ENCODE assay signal across 19 cellular contexts in genomic region chr20:12941025-12941424, GRCh38.
DNase-seq lines count a peak whose midpoint lies in the region; ATAC-seq and TF ChIP-seq lines count a peak whose summit lies in the region.
"Had no signal": no experiment of that assay in that cellular context is flagged by ENCODE, and none has a peak within 500 bp of the region (broad histone marks: within the 10 kb centered on the region; RNA-seq: fewer than 3 reads in every experiment).

No MANE protein-coding gene starts in this region.

- H3K27ac Mint-ChIP-seq in MCF 10A (ENCODE audit: low read depth, unreplicated experiment): no peak overlapping the region
- no peak overlapping the region for H3K27ac Mint-ChIP-seq in activated naive CD8-positive, alpha-beta T cell treated with anti-CD3 and anti-CD28 coated beads, Interleukin-2, amount 50 U/mL, for 24 hours
- H3K27ac Mint-ChIP-seq: CD4-positive, alpha-beta memory T cell had no signal

- BruUV-seq in MCF 10A (replicated peaks; lab: Mats Ljungman, UMichigan): no TSS peak

- CTCF ChIA-PET in MCF 10A (lab: Yijun Ruan, JAX): interaction anchor here (0.7 to 1.7 kb wide), 4 partner anchors 16 to 620 kb away, joined by 3 to 5 read pairs (median 4); partner anchors contain the start of gene SPTLC3

- ATAC-seq in GM18870 (IDR thresholded peaks at IDR 0.05; ENCODE audit: unreplicated experiment) (no peak), HG03139 (IDR thresholded peaks at IDR 0.05; ENCODE audit: unreplicated experiment) (no peak)
- ATAC-seq in activated naive CD8-positive, alpha-beta T cell treated with anti-CD3 and anti-CD28 coated beads, Interleukin-2, amount 50 U/mL, for 24 hours: no peak
- ATAC-seq: K562 had no signal

- H3K4me3 ChIP-seq in breast epithelium (no peak overlapping the region), fibroblast of villous mesenchyme (ENCODE audit: low read depth, low read length) (no peak overlapping the region)
- H3K4me3 ChIP-seq: BLaER1 treated with 17β-estradiol and CSF1 and Interleukin-3, amounts not matched to agents 10 nM and 100 nM; K562 had no signal

- no peak for TF ChIP-seq CTCF in MCF 10A (IDR thresholded peaks at IDR 0.05; ENCODE audit: unreplicated experiment)
- no peak for TF ChIP-seq CTCF in breast epithelium (IDR thresholded peaks at IDR 0.05)
- no peak for TF ChIP-seq CTCF in fibroblast of villous mesenchyme (IDR thresholded peaks at IDR 0.05; ENCODE audit: insufficient read depth, low read depth, low read length)

- no peaks in the 10 kb centered on the region for H3K27me3 ChIP-seq in breast epithelium
- H3K27me3 ChIP-seq: BLaER1 treated with 17β-estradiol and CSF1 and Interleukin-3, amounts not matched to agents 10 nM and 100 nM had no signal

- peaks cover 10% of the 10 kb centered on the region for H3K4me1 Mint-ChIP-seq in MCF 10A (ENCODE audit: insufficient read depth, unreplicated experiment)
- no peaks in the 10 kb centered on the region for H3K4me1 Mint-ChIP-seq in activated naive CD8-positive, alpha-beta T cell treated with anti-CD3 and anti-CD28 coated beads, Interleukin-2, amount 50 U/mL, for 24 hours
- H3K4me1 Mint-ChIP-seq: CD4-positive, alpha-beta memory T cell had no signal

- H3K27ac ChIP-seq in breast epithelium: no peak overlapping the region
- H3K27ac ChIP-seq: 22Rv1; BLaER1 treated with 17β-estradiol and CSF1 and Interleukin-3, amounts not matched to agents 10 nM and 100 nM had no signal

- H3K27me3 Mint-ChIP-seq in MCF 10A (ENCODE audit: insufficient read depth, unreplicated experiment): no peaks in the 10 kb centered on the region
- no peaks in the 10 kb centered on the region for H3K27me3 Mint-ChIP-seq in activated naive CD8-positive, alpha-beta T cell treated with anti-CD3 and anti-CD28 coated beads, Interleukin-2, amount 50 U/mL, for 24 hours

- TF ChIP-seq POLR2A in breast epithelium (IDR thresholded peaks at IDR 0.05): no peak

- no peaks in the 10 kb centered on the region for H3K36me3 ChIP-seq in breast epithelium
- H3K36me3 ChIP-seq: BLaER1 treated with 17β-estradiol and CSF1 and Interleukin-3, amounts not matched to agents 10 nM and 100 nM had no signal

- intact Hi-C loops in MCF 10A (cut with micrococcal nuclease): no loop called here
- intact Hi-C loops in breast epithelium (cut with DNase I; ENCODE audit: low total_unique reads): no loop called here

- no peaks in the 10 kb centered on the region for H3K4me1 ChIP-seq in breast epithelium
- H3K4me1 ChIP-seq: BLaER1 treated with 17β-estradiol and CSF1 and Interleukin-3, amounts not matched to agents 10 nM and 100 nM; Caco-2 had no signal

- H3K36me3 Mint-ChIP-seq in MCF 10A (ENCODE audit: insufficient read depth, unreplicated experiment): no peaks in the 10 kb centered on the region
- no peaks in the 10 kb centered on the region for H3K36me3 Mint-ChIP-seq in activated naive CD8-positive, alpha-beta T cell treated with anti-CD3 and anti-CD28 coated beads, Interleukin-2, amount 50 U/mL, for 24 hours (ENCODE audit: low read depth)
- H3K36me3 Mint-ChIP-seq: CD4-positive, alpha-beta memory T cell had no signal

- no peaks in the 10 kb centered on the region for H3K9me3 Mint-ChIP-seq in MCF 10A (ENCODE audit: unreplicated experiment)
- no peaks in the 10 kb centered on the region for H3K9me3 Mint-ChIP-seq in activated naive CD8-positive, alpha-beta T cell treated with anti-CD3 and anti-CD28 coated beads, Interleukin-2, amount 50 U/mL, for 24 hours

- DNase-seq in MCF 10A (ENCODE audit: unreplicated experiment) (peak; percentile 69), breast epithelium (ENCODE audit: low spot score in 2 of 2) (no peak), dermis blood vessel endothelial cell (peak; percentile 26), fibroblast of villous mesenchyme (ENCODE audit: low read depth) (peak; percentile 26), nucleus accumbens (lab: John Stamatoyannopoulos, UW) (no peak)
- DNase-seq in activated naive CD8-positive, alpha-beta T cell treated with anti-CD3 and anti-CD28 coated beads, Interleukin-2, amount 50 U/mL, for 24 hours: no peak
- DNase-seq: Caco-2; CD4-positive, alpha-beta memory T cell; DND-41; NCI-H1092 treated with DMSO at 0.1 percent for 48 hours; NCI-H2029 treated with DMSO at 0.1 percent for 48 hours; NCI-H226; NCI-H524; Right ventricle myocardium superior had no signal

- H3K4me3 Mint-ChIP-seq in MCF 10A (ENCODE audit: unreplicated experiment): no peak overlapping the region
- no peak overlapping the region for H3K4me3 Mint-ChIP-seq in activated naive CD8-positive, alpha-beta T cell treated with anti-CD3 and anti-CD28 coated beads, Interleukin-2, amount 50 U/mL, for 24 hours
- H3K4me3 Mint-ChIP-seq: CD4-positive, alpha-beta memory T cell had no signal

- no peaks in the 10 kb centered on the region for H3K9me3 ChIP-seq in breast epithelium
- H3K9me3 ChIP-seq: BLaER1 treated with 17β-estradiol and CSF1 and Interleukin-3, amounts not matched to agents 10 nM and 100 nM; Caco-2 had no signal

- POLR2A ChIA-PET in MCF 10A (lab: Yijun Ruan, JAX): interaction anchor here (0.9 to 1.2 kb wide), 3 partner anchors 12 to 20 kb away, joined by 3 to 5 read pairs (median 3); no protein-coding TSS in a partner anchor

Comparison
In these comparisons a context has a peak if more than half of its experiments do, and no peak if none do; other contexts are left out.
1. DNase-seq: peak in MCF 10A (single experiment), dermis blood vessel endothelial cell (single experiment) and fibroblast of villous mesenchyme (single experiment); none in breast epithelium (0 of 2), activated naive CD8-positive, alpha-beta T cell treated with anti-CD3 and anti-CD28 coated beads, Interleukin-2, amount 50 U/mL, for 24 hours (single experiment) and nucleus accumbens (0 of 56).